In genomic region chr7:145050415-145050814, GRCh38 we compare ENCODE assay signal across 23 cellular contexts.
"Had no signal": no experiment of that assay in that cellular context is flagged by ENCODE, and none has a peak within 500 bp of the region (broad histone marks: within the 10 kb centered on the region; RNA-seq: fewer than 3 reads in every experiment).

No MANE protein-coding gene starts in this region.

- H3K4me3 ChIP-seq: dorsolateral prefrontal cortex, esophagus muscularis mucosa, gastrocnemius medialis, heart right ventricle, neural progenitor cell, ovary, smooth muscle cell, suprapubic skin, tibial nerve had no signal

- DNase-seq: cortex of kidney; dorsolateral prefrontal cortex; effector memory CD4-positive, alpha-beta T cell; gastrocnemius medialis; heart right ventricle; hypothalamus; kidney glomerular epithelial cell; nucleus accumbens; ovary; right cardiac atrium; stimulated activated CD4-positive, alpha-beta T cell treated with anti-CD3 and anti-CD28 coated beads, Interleukin-2, amount 100 ng/mL, for 48 hours; stimulated activated CD8-positive, alpha-beta memory T cell treated with anti-CD3 and anti-CD28 coated beads, Interleukin-4, amount 100 ng/mL, for 48 hours; stimulated activated naive CD8-positive, alpha-beta T cell treated with anti-CD3 and anti-CD28 coated beads, Interleukin-15, Interleukin-2, amounts not matched to agents 100 U/mL and 50 U/mL, for 24 hours had no signal

- H3K27me3 ChIP-seq: esophagus muscularis mucosa, gastrocnemius medialis, heart right ventricle, neural progenitor cell, ovary, suprapubic skin, tibial nerve had no signal

- H3K36me3 ChIP-seq: esophagus muscularis mucosa, gastrocnemius medialis, heart right ventricle, neural progenitor cell, ovary, suprapubic skin, tibial nerve had no signal

- H3K4me2 ChIP-seq: neural progenitor cell, smooth muscle cell had no signal

- H3K9ac ChIP-seq: neural progenitor cell had no signal

- ATAC-seq: gastrocnemius medialis; heart right ventricle; natural killer cell treated with Interleukin-12 subunit alpha and Interleukin-12 subunit beta and Interleukin-15 and Interleukin-18, amount 100 ng/mL, for 72 hours; right cardiac atrium; stimulated activated effector memory CD8-positive, alpha-beta T cell treated with anti-CD3 and anti-CD28 coated beads, Interleukin-12 subunit alpha, Interleukin-12 subunit beta, amount 100 ng/mL, for 72 hours; stimulated activated naive CD8-positive, alpha-beta T cell treated with anti-CD3 and anti-CD28 coated beads, Interleukin-15, Interleukin-2, amounts not matched to agents 100 U/mL and 50 U/mL, for 24 hours had no signal

- FAIRE-seq: endometrium, islet of Langerhans had no signal

- H3K4me1 ChIP-seq: esophagus muscularis mucosa, gastrocnemius medialis, heart right ventricle, neural progenitor cell, suprapubic skin, tibial nerve had no signal

- H3K27ac ChIP-seq: dorsolateral prefrontal cortex, epithelial cell of prostate, esophagus muscularis mucosa, gastrocnemius medialis, heart right ventricle, neural progenitor cell, ovary, suprapubic skin, tibial nerve had no signal

- H2AFZ ChIP-seq: neural progenitor cell had no signal

- H3K9me3 ChIP-seq: gastrocnemius medialis, ovary had no signal
